In the genomic region with DNA sequence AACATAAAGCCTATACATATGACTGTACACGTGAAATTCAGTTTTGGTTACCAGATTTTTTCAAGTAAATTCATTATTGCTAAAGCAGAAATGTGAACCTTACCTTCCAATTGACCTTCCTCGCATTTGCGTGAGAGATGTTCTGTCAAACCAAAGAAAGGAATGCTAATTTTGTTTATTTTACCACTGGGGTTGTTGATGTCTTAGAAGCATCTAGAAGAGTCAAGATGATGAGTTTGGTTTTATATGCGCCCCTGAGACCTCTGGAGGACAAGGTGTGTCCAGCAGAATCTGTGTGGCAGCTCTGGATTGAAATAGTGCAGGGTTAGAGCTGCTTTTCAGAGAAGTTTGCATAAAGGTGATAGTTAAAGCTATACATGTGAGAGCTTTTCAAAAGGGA, we compare ENCODE assay signal across 18 cellular contexts. TPM values are rescaled to one million over a fixed set of nuclear protein-coding genes. Genes with fewer than 3 reads are reported as not detected.
DNase-seq lines count a peak whose midpoint lies in the region; ATAC-seq, FAIRE-seq and TF ChIP-seq lines count a peak whose summit lies in the region.
"Had no signal": no experiment of that assay in that cellular context is flagged by ENCODE, and none has a peak within 500 bp of the region (broad histone marks: within the 10 kb centered on the region; RNA-seq: fewer than 3 reads in every experiment).

No MANE protein-coding gene starts in this region.

- CTCF ChIA-PET in H1 (lab: Charles Lee; ENCODE audit: partially characterized antibody), result interaction anchor here (0.7 to 2.9 kb wide), 9 partner anchors 8 to 159 kb away, joined by 3 to 16 read pairs (median 4); no protein-coding TSS in a partner anchor

- H3K18ac ChIP-seq in H1 (ENCODE audit: extremely low read depth, low read length), result no peak overlapping the region
- H3K18ac ChIP-seq in trophoblast cell (ENCODE audit: low read length), result no peak overlapping the region

- no peak overlapping the region for H4K12ac ChIP-seq in trophoblast cell (ENCODE audit: low read depth, low read length)

- H3K56ac ChIP-seq in H1 (replicated peaks; ENCODE audit: insufficient read length, low read depth, low read length), result no peak overlapping the region

- no peak overlapping the region for H2AFZ ChIP-seq in H1 (ENCODE audit: low read length)
- no peak overlapping the region for H2AFZ ChIP-seq in trophoblast cell (ENCODE audit: insufficient read depth, low read length, poor library complexity)
- H2AFZ ChIP-seq: GM23248, neural progenitor cell had no signal

- peak; percentile 15 to 34; a peak in 1 of 4 replicates for TF ChIP-seq RAD21 in H1 (IDR thresholded peaks at IDR 0.05 in 1 of 2, conservative IDR thresholded peaks at IDR 0.05 in 1 of 2; ENCODE audit: low read depth in 2 of 2, low read length in 2 of 2)

- ATAC-seq in GM21576 (IDR thresholded peaks at IDR 0.05; ENCODE audit: unreplicated experiment), result no peak

- no peaks in the 10 kb centered on the region for H3K36me3 ChIP-seq in H1 (ENCODE audit: control insufficient read depth in 2 of 4, insufficient read depth in 4 of 4, low read length in 3 of 4)
- H3K36me3 ChIP-seq in trophoblast cell (ENCODE audit: control insufficient read depth in 1 of 2, insufficient read depth in 2 of 2, low read length in 2 of 2), result peaks cover 5 to 12% of the 10 kb centered on the region in 2 experiments
- H3K36me3 ChIP-seq: neural progenitor cell had no signal

- H4K91ac ChIP-seq in H1 (replicated peaks; ENCODE audit: insufficient read length, low read length), result no peak overlapping the region
- H4K91ac ChIP-seq in trophoblast cell (ENCODE audit: low read depth, low read length), result no peak overlapping the region

- H3K4me2 ChIP-seq in H1 (ENCODE audit: insufficient read depth in 1 of 2, low read depth in 2 of 2, low read length in 2 of 2), result no peak overlapping the region
- H3K4me2 ChIP-seq in trophoblast cell (ENCODE audit: low read length), result no peak overlapping the region
- H3K4me2 ChIP-seq: neural progenitor cell had no signal

- WGBS in H1 (ENCODE audit: extremely low coverage in 1 of 2, insufficient coverage in 1 of 2, insufficient read length in 1 of 2, insufficient replicate concordance in 2 of 2, low coverage in 1 of 2, low lambda C conversion rate in 2 of 2, missing lambda C conversion rate in 1 of 2), 2 experiments, result 44% methylated on average over 4 of the region's 4 CpGs; no CpG with 5 or more reads in 1 of the 2 experiments
- WGBS in trophoblast cell (ENCODE audit: extremely low coverage, insufficient coverage, insufficient read length), result no CpG with 5 or more reads among the region's 4 CpGs

- H2BK12ac ChIP-seq in H1 (ENCODE audit: low read depth, low read length), result no peak overlapping the region
- H2BK12ac ChIP-seq in trophoblast cell (ENCODE audit: low read length), result no peak overlapping the region

- H3K4me1 ChIP-seq in H1 (replicated peaks in 1 of 4; ENCODE audit: control insufficient read depth in 3 of 4, insufficient read depth in 4 of 4, low read length in 3 of 4) (peaks cover 0 to 4% (median 2%) of the 10 kb centered on the region in 4 experiments; a peak in 3 of 7 replicates), trophoblast cell (ENCODE audit: control insufficient read depth in 1 of 2, insufficient read depth in 2 of 2, low read length in 2 of 2) (peaks cover 0 to 3% of the 10 kb centered on the region in 2 experiments)
- H3K4me1 ChIP-seq: neural progenitor cell had no signal

- FAIRE-seq in GM19239 (lab: Jason Lieb, UNC), result peak; percentile 57
- no peak for FAIRE-seq in H1 (lab: Jason Lieb, UNC)
- FAIRE-seq: frontal cortex, HTR-8/SVneo had no signal

- no peak for TF ChIP-seq EP300 in H1 (IDR thresholded peaks at IDR 0.05; ENCODE audit: borderline replicate concordance in 1 of 2, low read depth in 2 of 2, low read length in 2 of 2)

- H3K79me1 ChIP-seq in H1 (ENCODE audit: low read depth, low read length), result peaks cover 2% of the 10 kb centered on the region; the same call in 1 of the 2 replicates
- H3K79me1 ChIP-seq in trophoblast cell (ENCODE audit: low read length), result no peaks in the 10 kb centered on the region

- H2BK5ac ChIP-seq in H1 (ENCODE audit: low read depth, low read length) (no peak overlapping the region), trophoblast cell (ENCODE audit: low read depth, low read length, poor library complexity) (no peak overlapping the region)

- H2BK20ac ChIP-seq in H1 (ENCODE audit: low read length), result no peak overlapping the region

- no peak overlapping the region for H3K9ac ChIP-seq in H1 (replicated peaks in 1 of 4; ENCODE audit: extremely low read depth in 1 of 4, low read depth in 3 of 4, low read length in 3 of 4)
- no peak overlapping the region for H3K9ac ChIP-seq in trophoblast cell (ENCODE audit: low read length)
- H3K9ac ChIP-seq: GM23248, neural progenitor cell had no signal

- H4K8ac ChIP-seq in H1 (ENCODE audit: extremely low read depth, insufficient read depth, low read length) (no peak overlapping the region), trophoblast cell (ENCODE audit: low read depth, low read length) (no peak overlapping the region)

- no peak overlapping the region for H3K23ac ChIP-seq in H1 (ENCODE audit: insufficient read length)
- no peak overlapping the region for H3K23ac ChIP-seq in trophoblast cell (ENCODE audit: low read length)

- H2BK120ac ChIP-seq in H1 (replicated peaks; ENCODE audit: low read depth, low read length) (no peak overlapping the region), trophoblast cell (ENCODE audit: insufficient read depth, low read length, poor library complexity) (no peak overlapping the region)

- DNase-seq in GM19239 (ENCODE audit: insufficient read length, low spot score) (no peak), M059J (ENCODE audit: low read depth) (peak; percentile 77), H1 (ENCODE audit: low read depth in 1 of 2, low spot score in 2 of 2) (no peak), renal cortical epithelial cell (ENCODE audit: low read depth) (peak; percentile 2), trophoblast cell (no peak)
- DNase-seq in activated CD4-positive, alpha-beta T cell treated with anti-CD3 and anti-CD28 coated beads for 48 hours, result no peak
- DNase-seq: activated CD4-positive, alpha-beta T cell treated with anti-CD3 and anti-CD28 coated beads, Interleukin-2, amount 50 U/mL, for 1 hour; activated CD8-positive, alpha-beta memory T cell treated with anti-CD3 and anti-CD28 coated beads, Interleukin-2, amount 50 U/mL, for 4 hours; activated gamma-delta T cell; Kasumi-1; NCI-H526 had no signal

- H4K5ac ChIP-seq in H1 (ENCODE audit: insufficient read length, low read depth, low read length), result no peak overlapping the region

- H3K23me2 ChIP-seq in H1 (ENCODE audit: low read depth, low read length), result no peaks in the 10 kb centered on the region

- no peak overlapping the region for H2BK15ac ChIP-seq in H1 (ENCODE audit: low read length)

- H2AK5ac ChIP-seq in H1 (ENCODE audit: low read depth, low read length) (no peak overlapping the region), trophoblast cell (ENCODE audit: low read length) (no peak overlapping the region)

- H3K27ac ChIP-seq in H1 (ENCODE audit: low read depth, low read length) (no peak overlapping the region), trophoblast cell (ENCODE audit: low read depth, low read length) (no peak overlapping the region)
- H3K27ac ChIP-seq: epithelial cell of prostate, GM23248, neural progenitor cell, suprapubic skin had no signal

- no peaks in the 10 kb centered on the region for H3K79me2 ChIP-seq in H1 (ENCODE audit: control insufficient read depth in 1 of 2, insufficient read depth in 2 of 2, low read length in 2 of 2)
- H3K79me2 ChIP-seq in trophoblast cell (ENCODE audit: control insufficient read depth, insufficient read depth, low read length, poor library complexity), result no peaks in the 10 kb centered on the region

- peak in 1 of 3 experiments; percentile 10; a peak in 1 of 4 replicates for TF ChIP-seq CTCF in H1 (IDR thresholded peaks at IDR 0.05; ENCODE audit: control extremely low read depth in 1 of 3, insufficient read depth in 1 of 3, low read depth in 1 of 3, low read length in 3 of 3)

- TF ChIP-seq POLR2A in H1 (IDR thresholded peaks at IDR 0.05; ENCODE audit: control extremely low read depth in 1 of 2, low read depth in 2 of 2, low read length in 2 of 2), result no peak

- H3K27me3 ChIP-seq in H1 (replicated peaks in 1 of 4; ENCODE audit: control insufficient read depth in 3 of 4, extremely low read depth in 1 of 4, insufficient read depth in 3 of 4, low read length in 3 of 4) (peaks cover 0 to 5% (median 1%) of the 10 kb centered on the region in 4 experiments; a peak in 4 of 7 replicates), trophoblast cell (ENCODE audit: insufficient read depth, low read length) (no peaks in the 10 kb centered on the region)
- H3K27me3 ChIP-seq: neural progenitor cell, suprapubic skin had no signal

- H3K14ac ChIP-seq in H1 (ENCODE audit: insufficient read length), result no peak overlapping the region
- no peak overlapping the region for H3K14ac ChIP-seq in trophoblast cell (ENCODE audit: low read length)

- H3K4me3 ChIP-seq in H1 (ENCODE audit: extremely low read depth in 1 of 4, insufficient read depth in 2 of 4, low read depth in 3 of 4, low read length in 4 of 4), result no peak overlapping the region
- H3K4me3 ChIP-seq in trophoblast cell (ENCODE audit: low read depth, low read length), result no peak overlapping the region
- H3K4me3 ChIP-seq: GM23248, neural progenitor cell, suprapubic skin had no signal

- H3K4ac ChIP-seq in H1 (replicated peaks; ENCODE audit: insufficient read length, low read depth, low read length), result no peak overlapping the region
- no peak overlapping the region for H3K4ac ChIP-seq in trophoblast cell (ENCODE audit: low read depth, low read length)

- peaks cover 0 to 12% of the 10 kb centered on the region in 2 experiments for H4K20me1 ChIP-seq in H1 (replicated peaks in 1 of 2; ENCODE audit: control insufficient read depth in 1 of 2, insufficient read depth in 2 of 2, low read length in 2 of 2)

- H3K9me3 ChIP-seq in H1 (ENCODE audit: insufficient read depth in 2 of 2, low read depth in 1 of 2, low read length in 1 of 2) (no peaks in the 10 kb centered on the region), trophoblast cell (ENCODE audit: insufficient read depth, low read depth, low read length) (no peaks in the 10 kb centered on the region)
- H3K9me3 ChIP-seq: suprapubic skin had no signal

- POLR2A ChIA-PET in H1 (lab: Charles Lee; ENCODE audit: partially characterized antibody), result interaction anchor here (1.7 kb wide), 1 partner anchor 10 kb away, joined by 6 read pairs; no protein-coding TSS in a partner anchor

RNA-seq across cellular contexts. Expression of gene ZBTB40, which starts 48.4 kb away (rescaled TPM):
- 4.1 and 11.8 TPM in 2 replicates for total RNA-seq in M059J (2014; rRNA removed; shearing (Covaris generic))
- 16.6 and 19.3 TPM in 2 replicates for total RNA-seq in H1 (2021; fragmentation: NEBNext Ultra II Directional; extraction: Animal tissue kit (Norgen Biotek cat#: 25700))
- polyA plus RNA-seq in H1 (2011; rRNA removed), result 3.1 and 5.1 TPM in 2 replicates
- 4.9 TPM for polyA plus RNA-seq in H1 (2011; cell fraction: cytosol; rRNA removed)
- 20.2 TPM for polyA plus RNA-seq in H1 (2011; cell fraction: nucleus; rRNA removed)
- 5.6 to 12.9 TPM (median 9.5 TPM) in 4 replicates for polyA plus RNA-seq in H1 (2012, experiment 1 of 2)
- polyA plus RNA-seq in H1 (2012, experiment 2 of 2), result 1.8 TPM
- 7.7 TPM for polyA plus RNA-seq in H1 (2013, experiment 1 of 2)
- polyA plus RNA-seq in H1 (2013, experiment 2 of 2), result 6.6 TPM
- polyA minus RNA-seq in H1 (2011; rRNA and poly(A)+ RNA removed), result 12.5 and 17.9 TPM in 2 replicates
- 7.0 TPM for polyA minus RNA-seq in H1 (2011; cell fraction: cytosol; rRNA and poly(A)+ RNA removed)
- polyA minus RNA-seq in H1 (2011; cell fraction: nucleus; rRNA and poly(A)+ RNA removed), result 11.8 TPM
- 4.5 and 15.0 TPM in 2 replicates for total RNA-seq in renal cortical epithelial cell
- polyA plus RNA-seq in trophoblast cell (2013), result 11.0 and 11.3 TPM in 2 replicates

Comparison
In these comparisons a context has a peak if more than half of its experiments do, and no peak if none do; other contexts are left out.
1. DNase-seq: peak in M059J (single experiment) and renal cortical epithelial cell (single experiment); none in GM19239 (single experiment), H1 (0 of 2), activated CD4-positive, alpha-beta T cell treated with anti-CD3 and anti-CD28 coated beads for 48 hours (single experiment) and trophoblast cell (0 of 2).